Comparison of ENCODE assay signal across 1 cellular context in genomic region chr4:66572949-66573348, GRCh38.
TF ChIP-seq lines count a peak whose summit lies in the region.

No MANE protein-coding gene starts in this region.

TF ChIP-seq in GM23338, 12 proteins besides CTCF, POLR2A, EP300 and RAD21 (continued from another document):
- TF ChIP-seq ZNF462 (CRISPR knock-in tag; IDR thresholded peaks at IDR 0.05) (no peak), ZNF331 (CRISPR knock-in tag; IDR thresholded peaks at IDR 0.05; ENCODE audit: low read depth) (no peak), EZH2phosphoT487 (IDR thresholded peaks at IDR 0.05; ENCODE audit: unreplicated experiment) (no peak), ZNF114 (CRISPR knock-in tag; IDR thresholded peaks at IDR 0.05) (no peak), POLR2AphosphoS5 (IDR thresholded peaks at IDR 0.05; ENCODE audit: low read depth) (no peak), REST (IDR thresholded peaks at IDR 0.05; ENCODE audit: unreplicated experiment) (no peak), JUNB (IDR thresholded peaks at IDR 0.05; ENCODE audit: unreplicated experiment) (no peak)
